In genomic region chr5:65866837-65867508, GRCh38 we compare ENCODE assay signal across 1 cellular context.
TF ChIP-seq lines count a peak whose summit lies in the region.

No MANE protein-coding gene starts in this region.

TF ChIP-seq in HepG2, 621 proteins besides CTCF, POLR2A, EP300 and RAD21 (continued from another document):
- no peak for TF ChIP-seq PBX2 (CRISPR knock-in tag; IDR thresholded peaks at IDR 0.05)
- TF ChIP-seq CCDC6 (CRISPR knock-in tag; IDR thresholded peaks at IDR 0.05) = no peak
- no peak for TF ChIP-seq ZNF850 (CRISPR knock-in tag; conservative IDR thresholded peaks at IDR 0.05)
- TF ChIP-seq CERS6 (CRISPR knock-in tag; IDR thresholded peaks at IDR 0.05) = no peak
- TF ChIP-seq MAX (IDR thresholded peaks at IDR 0.05) = no peak
- TF ChIP-seq PRDM4 (CRISPR knock-in tag; IDR thresholded peaks at IDR 0.05; ENCODE audit: borderline replicate concordance) = no peak
- no peak for TF ChIP-seq ZNF333 (CRISPR knock-in tag; IDR thresholded peaks at IDR 0.05; ENCODE audit: borderline replicate concordance)
- no peak for TF ChIP-seq ZNF616 (CRISPR knock-in tag; IDR thresholded peaks at IDR 0.05; ENCODE audit: low read depth)
- TF ChIP-seq NFRKB (IDR thresholded peaks at IDR 0.05) = no peak
- TF ChIP-seq ZNF225 (CRISPR knock-in tag; IDR thresholded peaks at IDR 0.05) = no peak
- TF ChIP-seq KDM4B (CRISPR knock-in tag; IDR thresholded peaks at IDR 0.05) = no peak
- TF ChIP-seq ZNF414 (CRISPR knock-in tag; IDR thresholded peaks at IDR 0.05) = no peak
- TF ChIP-seq MEIS2 (CRISPR knock-in tag; IDR thresholded peaks at IDR 0.05) = no peak
- TF ChIP-seq SRF (IDR thresholded peaks at IDR 0.05; ENCODE audit: low read depth, low read length) = no peak
- no peak for TF ChIP-seq MED8 (CRISPR knock-in tag; IDR thresholded peaks at IDR 0.05; ENCODE audit: insufficient replicate concordance)
